Comparison of ENCODE assay signal across 9 cellular contexts in the genomic region with DNA sequence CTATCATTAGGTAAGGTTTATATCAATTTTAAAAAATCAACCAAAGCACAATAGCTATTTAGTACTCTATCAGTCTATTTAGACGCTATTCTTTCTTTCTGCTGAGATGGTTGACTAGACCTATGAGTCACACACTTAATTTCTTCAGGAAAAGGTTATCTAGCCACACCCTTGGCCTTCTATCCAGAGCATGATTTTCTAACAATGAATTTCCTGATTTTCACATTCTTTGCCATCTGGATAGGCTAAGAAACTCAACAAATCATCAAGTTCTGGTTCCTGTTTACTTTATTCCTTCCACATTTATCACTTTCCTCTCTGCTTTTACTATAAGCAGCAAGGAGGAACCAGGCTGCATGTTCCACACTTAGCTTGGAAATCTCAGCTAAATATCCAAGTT. TPM values are rescaled to one million over a fixed set of nuclear protein-coding genes. Genes with fewer than 3 reads are reported as not detected.
DNase-seq lines count a peak whose midpoint lies in the region; ATAC-seq and TF ChIP-seq lines count a peak whose summit lies in the region.
"Had no signal": no experiment of that assay in that cellular context is flagged by ENCODE, and none has a peak within 500 bp of the region (broad histone marks: within the 10 kb centered on the region; RNA-seq: fewer than 3 reads in every experiment).

No MANE protein-coding gene starts in this region.

- RAD21 ChIA-PET in HCT116 (lab: Charles Lee; ENCODE audit: low non-redundant PET in 1 of 2, low total read pairs in 2 of 2, uncharacterized antibody in 2 of 2, unreplicated experiment in 2 of 2), result no interaction called here

- POLR2A ChIA-PET in HCT116 (lab: Charles Lee), result no interaction called here
- POLR2A ChIA-PET in WTC11 (lab: Charles Lee), result no interaction called here

- peak overlapping the region in 1 of 2 experiments; percentile 19; a peak in 1 of 4 replicates for H3K4me3 ChIP-seq in HCT116 (replicated peaks in 1 of 2; ENCODE audit: low read depth in 1 of 2, low read length in 2 of 2)
- H3K4me3 ChIP-seq in heart right ventricle, result no peak overlapping the region
- H3K4me3 ChIP-seq in suprapubic skin, result no peak overlapping the region

- H3K4me1 ChIP-seq in HCT116 (ENCODE audit: control insufficient read depth in 1 of 2, insufficient read depth in 2 of 2, low read length in 2 of 2) (peaks cover 5 to 16% of the 10 kb centered on the region in 2 experiments), heart right ventricle (peaks cover 0 to 21% (median 14%) of the 10 kb centered on the region in 9 donors), suprapubic skin (peaks cover 7% of the 10 kb centered on the region)

- no peak for TF ChIP-seq POLR2A in HCT116 (IDR thresholded peaks at IDR 0.05; ENCODE audit: borderline replicate concordance, extremely low read depth, insufficient read depth, insufficient read length)
- no peak for TF ChIP-seq POLR2A in suprapubic skin (IDR thresholded peaks at IDR 0.05)

- H3K9me2 ChIP-seq in HCT116 (ENCODE audit: insufficient read depth), result no peaks in the 10 kb centered on the region

- peak; percentile 16 for DNase-seq in HCT116 (ENCODE audit: low read depth, low spot score)
- DNase-seq in WTC11 (ENCODE audit: low spot score), result no peak
- DNase-seq in heart right ventricle, result no peak
- DNase-seq in suprapubic skin (ENCODE audit: low spot score in 2 of 2), result no peak
- no peak for DNase-seq in activated T-cell treated with anti-CD3 and anti-CD28 coated beads, Interleukin-2, amount 50 U/mL, for 4 hours
- DNase-seq in epidermal melanocyte (ENCODE audit: insufficient read length, low spot score), result no peak
- DNase-seq in GDM1 (lab: John Stamatoyannopoulos, UW), result no peak

- ATAC-seq in HCT116, result peak; percentile 65; the same call in 1 of the 2 replicates
- ATAC-seq in WTC11, result no peak
- peak in 6 of 8 donors; percentile 39 to 93 (median 72) for ATAC-seq in heart right ventricle
- ATAC-seq in activated T-cell treated with anti-CD3 and anti-CD28 coated beads, Interleukin-2, amount 50 U/mL, for 4 hours, result no peak
- no peak for ATAC-seq in HG02938 (IDR thresholded peaks at IDR 0.05; ENCODE audit: unreplicated experiment)

- H3K9ac ChIP-seq in HCT116 (ENCODE audit: low read length), result no peak overlapping the region

- no peaks in the 10 kb centered on the region for H3K27me3 Mint-ChIP-seq in WTC11 (ENCODE audit: low read depth)
- peaks cover 6% of the 10 kb centered on the region for H3K27me3 Mint-ChIP-seq in activated T-cell treated with anti-CD3 and anti-CD28 coated beads, Interleukin-2, amount 50 U/mL, for 4 hours (ENCODE audit: low read depth)

- H3K27ac ChIP-seq in HCT116 (ENCODE audit: low read depth, low read length) (no peak overlapping the region), heart right ventricle (peak overlapping the region in 5 of 10 donors; percentile 35 to 76 (median 63)), suprapubic skin (peak overlapping the region; percentile 77)

- no peaks in the 10 kb centered on the region for H3K27me3 ChIP-seq in HCT116 (ENCODE audit: insufficient read depth, low read length)
- H3K27me3 ChIP-seq in heart right ventricle, result no peaks in the 10 kb centered on the region
- no peaks in the 10 kb centered on the region for H3K27me3 ChIP-seq in suprapubic skin

- H4K20me1 ChIP-seq in HCT116 (ENCODE audit: insufficient read depth), result no peaks in the 10 kb centered on the region

- WGBS in heart right ventricle, 2 donors, result 25 to 44% methylated on average over 1 of the region's 1 CpG
- WGBS in suprapubic skin, result 12% methylated on average over 1 of the region's 1 CpG

- H3K79me2 ChIP-seq in HCT116 (ENCODE audit: insufficient read depth, low read length), result no peaks in the 10 kb centered on the region

- peaks cover 11% of the 10 kb centered on the region; the same call in 1 of the 2 replicates for H3K9me3 Mint-ChIP-seq in WTC11
- no peaks in the 10 kb centered on the region for H3K9me3 Mint-ChIP-seq in activated T-cell treated with anti-CD3 and anti-CD28 coated beads, Interleukin-2, amount 50 U/mL, for 4 hours
- H3K9me3 Mint-ChIP-seq: nephron had no signal

- H3K36me3 Mint-ChIP-seq in WTC11, result no peaks in the 10 kb centered on the region
- H3K36me3 Mint-ChIP-seq in activated T-cell treated with anti-CD3 and anti-CD28 coated beads, Interleukin-2, amount 50 U/mL, for 4 hours (ENCODE audit: insufficient read depth), result no peaks in the 10 kb centered on the region

- TF ChIP-seq RAD21 in HCT116 (IDR thresholded peaks at IDR 0.05; ENCODE audit: low read depth), result no peak

- no peak for TF ChIP-seq EP300 in suprapubic skin (IDR thresholded peaks at IDR 0.05)

- no peak for TF ChIP-seq CTCF in HCT116 (IDR thresholded peaks at IDR 0.05 in 2 of 3, conservative IDR thresholded peaks at IDR 0.05 in 1 of 3; ENCODE audit: borderline replicate concordance in 1 of 3, insufficient read depth in 1 of 3, low read depth in 2 of 3, low read length in 2 of 3)
- TF ChIP-seq CTCF in WTC11 (IDR thresholded peaks at IDR 0.05), result no peak
- TF ChIP-seq CTCF in heart right ventricle (IDR thresholded peaks at IDR 0.05), result no peak
- no peak for TF ChIP-seq CTCF in suprapubic skin (IDR thresholded peaks at IDR 0.05)

- H2AFZ ChIP-seq in HCT116 (ENCODE audit: low read depth, low read length, poor library complexity, severe bottlenecking), result peak overlapping the region; percentile 95

- no peaks in the 10 kb centered on the region for H3K36me3 ChIP-seq in HCT116 (ENCODE audit: control insufficient read depth in 1 of 2, insufficient read depth in 2 of 2, low read length in 2 of 2)
- H3K36me3 ChIP-seq in heart right ventricle, result no peaks in the 10 kb centered on the region
- no peaks in the 10 kb centered on the region for H3K36me3 ChIP-seq in suprapubic skin

- intact Hi-C loops in HCT116 (cut with micrococcal nuclease), result no loop called here
- intact Hi-C loops in heart right ventricle (cut with DNase I), result no loop called here

- H3K9me3 ChIP-seq in HCT116 (ENCODE audit: control insufficient read depth in 1 of 2, insufficient read depth in 1 of 2, low read depth in 1 of 2, low read length in 2 of 2) (no peaks in the 10 kb centered on the region), heart right ventricle (peaks cover 0 to 5% (median 0%) of the 10 kb centered on the region in 11 donors), suprapubic skin (no peaks in the 10 kb centered on the region)

- peaks cover 13% of the 10 kb centered on the region for H3K4me1 Mint-ChIP-seq in WTC11
- H3K4me1 Mint-ChIP-seq in activated T-cell treated with anti-CD3 and anti-CD28 coated beads, Interleukin-2, amount 50 U/mL, for 4 hours (ENCODE audit: low read depth), result no peaks in the 10 kb centered on the region
- H3K4me1 Mint-ChIP-seq: nephron had no signal

- H3K4me3 Mint-ChIP-seq in WTC11, result no peak overlapping the region
- no peak overlapping the region for H3K4me3 Mint-ChIP-seq in activated T-cell treated with anti-CD3 and anti-CD28 coated beads, Interleukin-2, amount 50 U/mL, for 4 hours
- H3K4me3 Mint-ChIP-seq: nephron had no signal

- BruUV-seq in HCT116 (replicated peaks; lab: Mats Ljungman, UMichigan), result no TSS peak

- peak overlapping the region; percentile 67 for H3K4me2 ChIP-seq in HCT116 (ENCODE audit: low read length)

- CTCF ChIA-PET in HCT116 (lab: Charles Lee), result interaction anchor here (1.3 kb wide), 1 partner anchor 45 kb away, joined by 4 read pairs; no protein-coding TSS in a partner anchor
- CTCF ChIA-PET in WTC11 (lab: Charles Lee), result no interaction called here

- H3K27ac Mint-ChIP-seq in WTC11, result peak overlapping the region; percentile 1; the same call in 1 of the 2 replicates
- H3K27ac Mint-ChIP-seq: nephron had no signal

TF ChIP-seq in HCT116, 20 proteins besides CTCF, POLR2A, EP300 and RAD21 (continues in another document):
- TF ChIP-seq EZH2 (IDR thresholded peaks at IDR 0.05), result no peak
- TF ChIP-seq SRF (IDR thresholded peaks at IDR 0.05; ENCODE audit: low read depth), result no peak
- no peak for TF ChIP-seq CBX3 (IDR thresholded peaks at IDR 0.05; ENCODE audit: low read depth)
- TF ChIP-seq JUND (IDR thresholded peaks at IDR 0.05), result peak; percentile 62
- TF ChIP-seq TCF7L2 (IDR thresholded peaks at IDR 0.05; ENCODE audit: borderline replicate concordance, extremely low read depth, insufficient read depth, insufficient read length), result no peak
- peak; percentile 69 for TF ChIP-seq FOSL1 (IDR thresholded peaks at IDR 0.05; ENCODE audit: low read depth)
- TF ChIP-seq SIN3A (IDR thresholded peaks at IDR 0.05; ENCODE audit: low read depth), result no peak
- peak; percentile 44 for TF ChIP-seq SP1 (IDR thresholded peaks at IDR 0.05; ENCODE audit: low read depth)

TF ChIP-seq in WTC11, 78 proteins besides CTCF, POLR2A, EP300 and RAD21:
- TF ChIP-seq FOXK1 (CRISPR knock-in tag; IDR thresholded peaks at IDR 0.05) (no peak), RELA (CRISPR knock-in tag; IDR thresholded peaks at IDR 0.05; ENCODE audit: borderline replicate concordance) (no peak), TEAD4 (CRISPR knock-in tag; IDR thresholded peaks at IDR 0.05) (no peak), ZNF512 (CRISPR knock-in tag; IDR thresholded peaks at IDR 0.05; ENCODE audit: borderline replicate concordance) (no peak)

RNA-seq across cellular contexts. Expression of gene PRPS1L1, which starts 8.1 kb away (rescaled TPM):
- total RNA-seq in HCT116 (2021; ENCODE audit: unreplicated experiment) (not detected), WTC11 (2021) (not detected in 3 replicates), heart right ventricle (not detected), suprapubic skin (under 1 TPM in 1 of 4 donors, not detected in 3; 0.89 TPM)
- polyA plus RNA-seq in HCT116 (2012), result not detected in 2 replicates
- not detected for polyA plus RNA-seq in heart right ventricle
- total RNA-seq in activated T-cell treated with anti-CD3 and anti-CD28 coated beads, Interleukin-2, amount 50 U/mL, for 4 hours, result not detected

Comparison
In these comparisons a context has a peak if more than half of its experiments do, and no peak if none do; other contexts are left out.
1. ATAC-seq: peak in HCT116 (single experiment) and heart right ventricle (6 of 8); none in WTC11 (single experiment), activated T-cell treated with anti-CD3 and anti-CD28 coated beads, Interleukin-2, amount 50 U/mL, for 4 hours (0 of 2) and HG02938 (single experiment).
2. Of the 4 proteins assayed by ChIP-seq in both WTC11 and HCT116: peak only in WTC11: none; only in HCT116: SP1; in both: none; in neither: 3.